In genomic region chr5:151298063-151298462, GRCh38 we compare ENCODE assay signal across 8 cellular contexts. TPM values are rescaled to one million over a fixed set of nuclear protein-coding genes. Genes with fewer than 3 reads are reported as not detected.
DNase-seq lines count a peak whose midpoint lies in the region; ATAC-seq, FAIRE-seq and TF ChIP-seq lines count a peak whose summit lies in the region.

No MANE protein-coding gene starts in this region.

- no peak for ATAC-seq in HG03521 (IDR thresholded peaks at IDR 0.05; ENCODE audit: unreplicated experiment)

- H3K4me3 ChIP-seq in breast epithelium = no peak overlapping the region

- H3K27me3 Mint-ChIP-seq in MCF 10A (ENCODE audit: insufficient read depth, unreplicated experiment) = peaks cover 35% of the 10 kb centered on the region

- no peak overlapping the region for H3K27ac ChIP-seq in breast epithelium

- no peak for FAIRE-seq in GM19239 (lab: Jason Lieb, UNC)

- DNase-seq in MCF 10A (ENCODE audit: unreplicated experiment) (peak; percentile 90), breast epithelium (ENCODE audit: low spot score in 2 of 2) (no peak), NCI-H446 (lab: John Stamatoyannopoulos, UW) (peak; percentile 9 to 43), dedifferentiated amniotic fluid mesenchymal stem cell (ENCODE audit: extremely low spot score) (peak; percentile 45), pons (ENCODE audit: low spot score) (peak; percentile 39), GM19239 (ENCODE audit: insufficient read length, low spot score) (no peak), NCI-H2171 treated with DMSO at 0.1 percent for 48 hours (lab: John Stamatoyannopoulos, UW) (no peak)

- intact Hi-C loops in MCF 10A (cut with micrococcal nuclease) (loop anchor here (1.0 to 5.0 kb wide), 2 partner anchors 46 to 172 kb away; partner anchors contain the start of gene GM2A), breast epithelium (cut with DNase I; ENCODE audit: low total_unique reads) (no loop called here)

- CTCF ChIA-PET in MCF 10A (lab: Yijun Ruan, JAX) = interaction anchor here (0.6 to 2.8 kb wide), 12 partner anchors 10 to 354 kb away, joined by 3 to 14 read pairs (median 4); no protein-coding TSS in a partner anchor

- H3K4me1 Mint-ChIP-seq in MCF 10A (ENCODE audit: insufficient read depth, unreplicated experiment) = peaks cover 23% of the 10 kb centered on the region

- POLR2A ChIA-PET in MCF 10A (lab: Yijun Ruan, JAX) = interaction anchor here (3.4 kb wide), 1 partner anchor 45 kb away, joined by 13 read pairs; the partner anchor contains the start of gene GM2A

- no peaks in the 10 kb centered on the region for H3K36me3 Mint-ChIP-seq in MCF 10A (ENCODE audit: insufficient read depth, unreplicated experiment)

- no peaks in the 10 kb centered on the region for H3K4me1 ChIP-seq in breast epithelium

- no peak overlapping the region for H3K27ac Mint-ChIP-seq in MCF 10A (ENCODE audit: low read depth, unreplicated experiment)

- no peaks in the 10 kb centered on the region for H3K9me3 Mint-ChIP-seq in MCF 10A (ENCODE audit: unreplicated experiment)

- no TSS peak for BruUV-seq in MCF 10A (replicated peaks; lab: Mats Ljungman, UMichigan)

- H3K9me3 ChIP-seq in breast epithelium = no peaks in the 10 kb centered on the region

- no peaks in the 10 kb centered on the region for H3K36me3 ChIP-seq in breast epithelium

- H3K27me3 ChIP-seq in breast epithelium = no peaks in the 10 kb centered on the region

- TF ChIP-seq CTCF in MCF 10A (IDR thresholded peaks at IDR 0.05; ENCODE audit: unreplicated experiment) (peak; percentile 68), breast epithelium (IDR thresholded peaks at IDR 0.05) (peak in 1 of 3 donors; percentile 39)

- no peak for TF ChIP-seq POLR2A in breast epithelium (IDR thresholded peaks at IDR 0.05)

- no peak overlapping the region for H3K4me3 Mint-ChIP-seq in MCF 10A (ENCODE audit: unreplicated experiment)

RNA-seq across cellular contexts. Expression of gene SLC36A3, which starts 5.5 kb away (rescaled TPM):
- total RNA-seq in MCF 10A (2022) (not detected in 2 replicates), breast epithelium (not detected)

RNA-seq across cellular contexts. Expression of gene GM2A, which starts 45.1 kb away (rescaled TPM):
- 28.9 and 36.1 TPM in 2 replicates for total RNA-seq in MCF 10A (2022)
- total RNA-seq in breast epithelium = 10 to 100 TPM; 35.1 to 58.0 (median 43.8) TPM

RNA-seq across cellular contexts. Expression of gene SLC36A2, which starts 49.3 kb away (rescaled TPM):
- total RNA-seq in MCF 10A (2022) (not detected in 2 replicates), breast epithelium (under 1 TPM in 1 of 3 donors, not detected in 2; 0.16 TPM)

Comparison
In these comparisons a context has a peak if more than half of its experiments do, and no peak if none do; other contexts are left out.
1. DNase-seq: peak in MCF 10A (single experiment), NCI-H446 (2 of 2), dedifferentiated amniotic fluid mesenchymal stem cell (single experiment) and pons (single experiment); none in breast epithelium (0 of 2), GM19239 (single experiment) and NCI-H2171 treated with DMSO at 0.1 percent for 48 hours (single experiment).